Comparison of ENCODE assay signal across 8 cellular contexts in the genomic region with DNA sequence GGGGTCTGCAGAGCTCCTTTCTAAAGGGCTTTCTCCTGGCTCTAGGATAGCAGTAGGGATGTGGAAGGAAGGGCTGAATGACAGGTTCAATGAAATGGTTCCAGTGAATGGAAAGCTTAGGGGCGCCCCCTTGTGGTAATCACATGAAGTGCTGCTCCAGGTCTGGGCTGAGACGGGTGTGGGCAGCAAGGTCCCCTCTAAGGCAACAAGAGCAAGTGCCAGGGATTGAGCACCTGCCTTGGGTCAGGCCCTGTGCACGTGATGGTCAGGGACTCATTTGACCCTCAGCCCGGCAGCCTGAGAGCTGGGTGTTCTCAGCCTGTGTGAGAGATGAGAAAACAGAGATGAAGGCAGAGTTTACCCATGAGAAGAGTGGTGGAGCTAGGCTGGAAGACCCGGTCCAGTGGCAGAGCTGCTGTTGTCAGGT. TPM values are rescaled to one million over a fixed set of nuclear protein-coding genes. Genes with fewer than 3 reads are reported as not detected.
DNase-seq lines count a peak whose midpoint lies in the region; ATAC-seq, FAIRE-seq and TF ChIP-seq lines count a peak whose summit lies in the region.

No MANE protein-coding gene starts in this region.

- intact Hi-C loops in CD4-positive, alpha-beta memory T cell (cut with micrococcal nuclease) = loop anchor here (1.0 kb wide), 4 partner anchors 86 to 191 kb away; no protein-coding TSS in a partner anchor
- intact Hi-C loops in transverse colon (cut with DNase I; ENCODE audit: low total_unique reads) = no loop called here

- no peaks in the 10 kb centered on the region for H3K79me2 ChIP-seq in osteoblast (ENCODE audit: insufficient read depth, low read length)

- H3K9me3 ChIP-seq in CD4-positive, alpha-beta memory T cell (ENCODE audit: control insufficient read depth in 1 of 2, low read length in 2 of 2) = no peaks in the 10 kb centered on the region
- no peaks in the 10 kb centered on the region for H3K9me3 ChIP-seq in SJCRH30 (replicated peaks)
- H3K9me3 ChIP-seq in osteoblast (ENCODE audit: low read depth, low read length) = no peaks in the 10 kb centered on the region
- no peaks in the 10 kb centered on the region for H3K9me3 ChIP-seq in transverse colon

- no peak overlapping the region for H2AFZ ChIP-seq in osteoblast (ENCODE audit: low read length)

- peaks cover 0 to 4% (median 0%) of the 10 kb centered on the region in 8 donors for H3K9me3 Mint-ChIP-seq in CD4-positive, alpha-beta memory T cell

- H3K4me1 ChIP-seq in CD4-positive, alpha-beta memory T cell (ENCODE audit: insufficient read depth, low read length) = peaks cover 20% of the 10 kb centered on the region
- no peaks in the 10 kb centered on the region for H3K4me1 ChIP-seq in SJCRH30
- H3K4me1 ChIP-seq in osteoblast (ENCODE audit: insufficient read depth, low read length) = no peaks in the 10 kb centered on the region
- peaks cover 3 to 13% (median 10%) of the 10 kb centered on the region in 4 donors for H3K4me1 ChIP-seq in transverse colon

- WGBS in transverse colon (ENCODE audit: low coverage in 1 of 2), 2 donors = 18% methylated on average over 5 of the region's 5 CpGs; no CpG with 5 or more reads in 1 of the 2 donors

- FAIRE-seq in HTR-8/SVneo (lab: Jason Lieb, UNC) (no peak), frontal cortex (lab: Jason Lieb, UNC) (no peak)

- H3K4me1 Mint-ChIP-seq in CD4-positive, alpha-beta memory T cell = peaks cover 17 to 51% (median 35%) of the 10 kb centered on the region in 4 donors

- no peak for TF ChIP-seq POLR2A in transverse colon (IDR thresholded peaks at IDR 0.05)

- H3K4me3 ChIP-seq in CD4-positive, alpha-beta memory T cell (ENCODE audit: low read length in 2 of 2) = no peak overlapping the region
- H3K4me3 ChIP-seq in SJCRH30 = no peak overlapping the region
- no peak overlapping the region for H3K4me3 ChIP-seq in osteoblast (ENCODE audit: insufficient read depth, low read length)
- no peak overlapping the region for H3K4me3 ChIP-seq in transverse colon

- no peak overlapping the region for H3K27ac ChIP-seq in CD4-positive, alpha-beta memory T cell (ENCODE audit: low read depth, low read length)
- no peak overlapping the region for H3K27ac ChIP-seq in SJCRH30
- H3K27ac ChIP-seq in osteoblast (ENCODE audit: low read depth, low read length) = no peak overlapping the region
- H3K27ac ChIP-seq in transverse colon = no peak overlapping the region

- no peak for ATAC-seq in GM21423 (IDR thresholded peaks at IDR 0.05; ENCODE audit: unreplicated experiment)

- peaks cover 0 to 2% of the 10 kb centered on the region in 2 donors for H3K36me3 Mint-ChIP-seq in CD4-positive, alpha-beta memory T cell

- peak; percentile 91 for TF ChIP-seq CTCF in osteoblast (IDR thresholded peaks at IDR 0.05; ENCODE audit: extremely low read depth, low read depth, low read length)
- TF ChIP-seq CTCF in transverse colon (IDR thresholded peaks at IDR 0.05) = peak; percentile 89 to 97 (median 93)

- POLR2A ChIA-PET in CD4-positive, alpha-beta memory T cell (lab: Charles Lee; ENCODE audit: partially characterized antibody) = interaction anchor here (1.1 to 2.5 kb wide), 3 partner anchors 86 to 165 kb away, joined by 3 to 10 read pairs (median 3); no protein-coding TSS in a partner anchor

- DNase-seq in CD4-positive, alpha-beta memory T cell = peak; percentile 51 to 71 (median 63)
- DNase-seq in HTR-8/SVneo (ENCODE audit: insufficient read length, low spot score) (peak; percentile 73), SJCRH30 (peak; percentile 26 to 75), frontal cortex (ENCODE audit: low spot score in 2 of 2) (peak; percentile 28 to 66), osteoblast (ENCODE audit: insufficient read length, low spot score, missing footprints) (peak; percentile 91), transverse colon (peak; percentile 79)
- peak; percentile 64 for DNase-seq in activated effector memory CD4-positive, alpha-beta T cell treated with Interleukin-2 at 50 U/mL for 16 hours

- no peak overlapping the region for H3K4me3 Mint-ChIP-seq in CD4-positive, alpha-beta memory T cell

- CTCF ChIA-PET in CD4-positive, alpha-beta memory T cell (lab: Charles Lee; ENCODE audit: partially characterized antibody) = interaction anchor here (0.7 to 18.4 kb wide), 57 partner anchors 11 to 771 kb away, joined by 3 to 471 read pairs (median 6); partner anchors contain the start of genes CCR8, CX3CR1, GORASP1 and RPSA

- TF ChIP-seq EP300 in transverse colon (IDR thresholded peaks at IDR 0.05; ENCODE audit: low read depth) = no peak

- H3K27me3 ChIP-seq in CD4-positive, alpha-beta memory T cell (ENCODE audit: insufficient read depth, low read length) = no peaks in the 10 kb centered on the region
- H3K27me3 ChIP-seq in SJCRH30 (no peaks in the 10 kb centered on the region), osteoblast (ENCODE audit: insufficient read depth, low read length) (no peaks in the 10 kb centered on the region), transverse colon (no peaks in the 10 kb centered on the region)

- peak overlapping the region in 5 of 7 donors; percentile 26 to 90 (median 63) for H3K27ac Mint-ChIP-seq in CD4-positive, alpha-beta memory T cell

- no peaks in the 10 kb centered on the region for H4K20me1 ChIP-seq in osteoblast (ENCODE audit: insufficient read depth, low read length)

- H3K36me3 ChIP-seq in CD4-positive, alpha-beta memory T cell (ENCODE audit: insufficient read depth, low read length) = no peaks in the 10 kb centered on the region
- H3K36me3 ChIP-seq in SJCRH30 (no peaks in the 10 kb centered on the region), osteoblast (ENCODE audit: insufficient read depth, low read length) (no peaks in the 10 kb centered on the region), transverse colon (no peaks in the 10 kb centered on the region)

- no peak overlapping the region for H3K4me2 ChIP-seq in osteoblast (ENCODE audit: insufficient read depth, low read length)

- in situ Hi-C loops in transverse colon (cut with MboI; ENCODE audit: low pct_ligation_motif_present in 1 of 4, low pct_unique_long_range_greater_than_20kb in 1 of 4, low sequenced_read_pairs in 3 of 4) = loop anchor here in 1 of 4 donors (25.0 kb wide), 1 partner anchor 105 kb away; the partner anchor contains the start of gene XIRP1

- peaks cover 0 to 1% of the 10 kb centered on the region in 2 donors for H3K27me3 Mint-ChIP-seq in CD4-positive, alpha-beta memory T cell

RNA-seq across cellular contexts. Expression of gene CX3CR1, which starts 12.1 kb away (rescaled TPM):
- total RNA-seq in CD4-positive, alpha-beta memory T cell = under 1 TPM; 0.29 to 0.33 TPM
- polyA plus RNA-seq in CD4-positive, alpha-beta memory T cell = 1 to 10 TPM; 1.6 to 3.7 TPM
- total RNA-seq in SJCRH30 (2014; rRNA removed; shearing (Covaris generic)) = not detected in 2 replicates
- total RNA-seq in frontal cortex (7.3 TPM), osteoblast (under 0.01 TPM in 2 replicates), transverse colon (under 1 TPM in 1 of 4 donors, not detected in 3; 0.32 TPM)

RNA-seq across cellular contexts. Expression of gene CCR8, which starts 37.6 kb away (rescaled TPM):
- total RNA-seq in CD4-positive, alpha-beta memory T cell = 1 to 10 TPM; 5.3 to 6.9 TPM
- 10 to 100 TPM in 1 of 2 donors, 1 to 10 TPM in 1; 5.6 to 12.3 TPM for polyA plus RNA-seq in CD4-positive, alpha-beta memory T cell
- not detected in 2 replicates for total RNA-seq in SJCRH30 (2014; rRNA removed; shearing (Covaris generic))
- total RNA-seq in frontal cortex (not detected), osteoblast (not detected in 2 replicates), transverse colon (not detected)
